ENCODE assay signal across 7 cellular contexts in the genomic region with DNA sequence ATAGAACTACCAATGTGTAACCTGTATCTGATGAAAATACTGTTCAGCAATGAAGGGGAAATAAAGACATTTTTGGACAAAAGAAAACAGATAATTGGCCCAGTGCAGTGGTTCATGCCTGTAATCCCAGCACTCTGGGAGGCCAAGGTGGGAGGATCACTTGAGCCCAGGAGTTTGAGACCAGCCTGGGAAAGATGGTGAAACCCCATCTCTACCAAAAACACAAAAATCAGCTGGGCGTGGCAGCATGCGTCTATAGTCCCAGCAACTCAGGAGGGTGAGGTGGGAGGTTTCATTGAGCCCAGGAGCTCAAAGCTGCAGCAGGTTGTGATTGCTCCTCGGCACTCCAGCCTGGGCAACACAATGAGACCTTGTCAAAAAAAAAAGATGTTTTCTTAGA. TPM values are rescaled to one million over a fixed set of nuclear protein-coding genes. Genes with fewer than 3 reads are reported as not detected.
"Had no signal": no experiment of that assay in that cellular context is flagged by ENCODE, and none has a peak within 500 bp of the region (broad histone marks: within the 10 kb centered on the region; RNA-seq: fewer than 3 reads in every experiment).

No MANE protein-coding gene starts in this region.

RNA-seq across cellular contexts. Expression of gene TUBA3C, which starts 11.0 kb away (rescaled TPM):
- total RNA-seq: GM23248, GM23338, H1, H4, H7, H9, HFFc6 had no signal
- polyA plus RNA-seq: GM23248, GM23338, H1 had no signal
